9 cellular contexts compared by ENCODE assay signal in genomic region chr20:49384437-49385434, GRCh38.
DNase-seq lines count a peak whose midpoint lies in the region; ATAC-seq and TF ChIP-seq lines count a peak whose summit lies in the region.
"Had no signal": no experiment of that assay in that cellular context is flagged by ENCODE, and none has a peak within 500 bp of the region (broad histone marks: within the 10 kb centered on the region; RNA-seq: fewer than 3 reads in every experiment).

No MANE protein-coding gene starts in this region.

- no peaks in the 10 kb centered on the region for H3K36me3 ChIP-seq in left lung
- H3K36me3 ChIP-seq: BLaER1 had no signal

- TF ChIP-seq CTCF in left lung (IDR thresholded peaks at IDR 0.05) = peak; percentile 58 to 63

- intact Hi-C loops in left lung (cut with DNase I) = no loop called here

- peak; percentile 60 to 61 for DNase-seq in NCI-H2081 (lab: John Stamatoyannopoulos, UW)
- no peak for DNase-seq in NCI-H2081 treated with DMSO at 0.1 percent for 48 hours (lab: John Stamatoyannopoulos, UW)
- DNase-seq in NCI-H2171 (lab: John Stamatoyannopoulos, UW) = peak; percentile 18
- DNase-seq in activated CD4-positive, CD25-positive, alpha-beta regulatory T cell treated with anti-CD3 and anti-CD28 coated beads, Interleukin-2, amount 50 U/mL, for 72 hours = peak; percentile 69
- peak; percentile 76 for DNase-seq in cerebellar cortex (ENCODE audit: low spot score)
- peak; percentile 46 to 88 for DNase-seq in left lung
- peak; percentile 48 to 75 (median 56) for DNase-seq in stimulated activated CD4-positive, alpha-beta T cell treated with anti-CD3 and anti-CD28 coated beads, TNF-alpha, amount 100 ng/mL, for 48 hours (ENCODE audit: low read depth in 3 of 3)

- no peak overlapping the region for H3K4me3 ChIP-seq in left lung
- H3K4me3 ChIP-seq: BLaER1 had no signal

- no peaks in the 10 kb centered on the region for H3K9me3 ChIP-seq in left lung
- H3K9me3 ChIP-seq: BLaER1 had no signal

- peak; percentile 64 for ATAC-seq in left lung
- ATAC-seq in GM21360 (IDR thresholded peaks at IDR 0.05; ENCODE audit: unreplicated experiment) = no peak

- H3K27me3 ChIP-seq in left lung = peaks cover 0 to 13% of the 10 kb centered on the region in 2 donors
- H3K27me3 ChIP-seq: BLaER1 had no signal

- H3K4me1 ChIP-seq in left lung = no peaks in the 10 kb centered on the region
- H3K4me1 ChIP-seq: BLaER1 had no signal

- H3K27ac ChIP-seq in left lung = no peak overlapping the region
- H3K27ac ChIP-seq: BLaER1 had no signal
